In genomic region chr9:91768977-91769916, GRCh38 we compare ENCODE assay signal across 31 cellular contexts.
"Had no signal": no experiment of that assay in that cellular context is flagged by ENCODE, and none has a peak within 500 bp of the region (broad histone marks: within the 10 kb centered on the region; RNA-seq: fewer than 3 reads in every experiment).

No MANE protein-coding gene starts in this region.

- H3K27me3 ChIP-seq: ascending aorta, breast epithelium, cardiac muscle cell, gastroesophageal sphincter had no signal

- H3K4me3 ChIP-seq: ascending aorta, breast epithelium, cardiac muscle cell, coronary artery, esophagus squamous epithelium, gastroesophageal sphincter had no signal

- H3K4me3 Mint-ChIP-seq: activated CD4-positive, alpha-beta memory T cell treated with anti-CD3 and anti-CD28 coated beads, Interleukin-2, amount 10 ng/mL, durations not matched to agents 7 days and 5 days; activated CD4-positive, alpha-beta T cell treated with anti-CD3 and anti-CD28 coated beads, Interleukin-2, amount 10 ng/mL, durations not matched to agents 7 days and 5 days; activated naive CD4-positive, alpha-beta T cell treated with anti-CD3 and anti-CD28 coated beads, Interleukin-2, amount 10 ng/mL, durations not matched to agents 7 days and 5 days; activated naive CD8-positive, alpha-beta T cell treated with anti-CD3 and anti-CD28 coated beads, Interleukin-2, amount 10 ng/mL, durations not matched to agents 7 days and 5 days; activated T-cell treated with anti-CD3 and anti-CD28 coated beads, Interleukin-2, amount 50 U/mL, for 24 hours; activated T-cell treated with anti-CD3 and anti-CD28 coated beads, Interleukin-2, amount 50 U/mL, for 72 hours; brain; effector memory CD8-positive, alpha-beta T cell; T-helper 17 cell; WTC11 had no signal

- H3K4me1 ChIP-seq: ascending aorta, breast epithelium had no signal

- H3K9me3 Mint-ChIP-seq: activated CD4-positive, alpha-beta T cell treated with anti-CD3 and anti-CD28 coated beads, Interleukin-2, amount 10 ng/mL, durations not matched to agents 7 days and 5 days; activated naive CD4-positive, alpha-beta T cell treated with anti-CD3 and anti-CD28 coated beads, Interleukin-2, amount 10 ng/mL, durations not matched to agents 7 days and 5 days; effector memory CD8-positive, alpha-beta T cell had no signal

- H3K9me3 ChIP-seq: ascending aorta, breast epithelium, gastroesophageal sphincter had no signal

- H3K4me1 Mint-ChIP-seq: activated CD4-positive, alpha-beta memory T cell treated with anti-CD3 and anti-CD28 coated beads, Interleukin-2, amount 10 ng/mL, durations not matched to agents 7 days and 5 days; activated CD4-positive, alpha-beta T cell treated with anti-CD3 and anti-CD28 coated beads, Interleukin-2, amount 10 ng/mL, durations not matched to agents 7 days and 5 days; activated naive CD4-positive, alpha-beta T cell treated with anti-CD3 and anti-CD28 coated beads, Interleukin-2, amount 10 ng/mL, durations not matched to agents 7 days and 5 days; activated naive CD8-positive, alpha-beta T cell treated with anti-CD3 and anti-CD28 coated beads, Interleukin-2, amount 10 ng/mL, durations not matched to agents 7 days and 5 days; T-helper 17 cell had no signal

- H3K27ac Mint-ChIP-seq: activated CD4-positive, alpha-beta memory T cell treated with anti-CD3 and anti-CD28 coated beads, Interleukin-2, amount 10 ng/mL, durations not matched to agents 7 days and 5 days; activated CD4-positive, alpha-beta T cell treated with anti-CD3 and anti-CD28 coated beads, Interleukin-2, amount 10 ng/mL, durations not matched to agents 7 days and 5 days; activated naive CD4-positive, alpha-beta T cell treated with anti-CD3 and anti-CD28 coated beads, Interleukin-2, amount 10 ng/mL, durations not matched to agents 7 days and 5 days; activated naive CD4-positive, alpha-beta T cell treated with anti-CD3 and anti-CD28 coated beads, Interleukin-2, amount 50 U/mL, for 72 hours; activated naive CD8-positive, alpha-beta T cell treated with anti-CD3 and anti-CD28 coated beads, Interleukin-2, amount 10 ng/mL, durations not matched to agents 7 days and 5 days; activated T-cell treated with anti-CD3 and anti-CD28 coated beads, Interleukin-2, amount 50 U/mL, for 24 hours; activated T-cell treated with anti-CD3 and anti-CD28 coated beads, Interleukin-2, amount 50 U/mL, for 72 hours; effector memory CD8-positive, alpha-beta T cell; T-helper 17 cell; WTC11 had no signal

- ATAC-seq: activated naive CD4-positive, alpha-beta T cell treated with anti-CD3 and anti-CD28 coated beads, Interleukin-2, amount 50 U/mL, for 72 hours; activated T-cell treated with anti-CD3 and anti-CD28 coated beads, Interleukin-2, amount 50 U/mL, for 72 hours; effector memory CD8-positive, alpha-beta T cell; gastroesophageal sphincter; T-helper 17 cell; WTC11 had no signal

- H3K27ac ChIP-seq: ascending aorta, breast epithelium, cardiac muscle cell, coronary artery, epithelial cell of prostate, VCaP had no signal

- DNase-seq: activated CD4-positive, alpha-beta memory T cell treated with anti-CD3 and anti-CD28 coated beads, Interleukin-2, amount 10 ng/mL, durations not matched to agents 7 days and 5 days; activated CD4-positive, alpha-beta T cell treated with anti-CD3 and anti-CD28 coated beads for 1 hour; activated CD4-positive, alpha-beta T cell treated with anti-CD3 and anti-CD28 coated beads for 4 hours; activated CD4-positive, alpha-beta T cell treated with anti-CD3 and anti-CD28 coated beads, Interleukin-2, amount 10 ng/mL, durations not matched to agents 7 days and 5 days; activated CD4-positive, alpha-beta T cell treated with anti-CD3 and anti-CD28 coated beads, Interleukin-2, amount 50 U/mL, for 4 hours; activated CD8-positive, alpha-beta memory T cell treated with anti-CD3 and anti-CD28 coated beads, Interleukin-2, amount 50 U/mL, for 48 hours; activated gamma-delta T cell; activated naive CD4-positive, alpha-beta T cell; activated naive CD4-positive, alpha-beta T cell treated with anti-CD3 and anti-CD28 coated beads, Interleukin-2, amount 10 ng/mL, durations not matched to agents 7 days and 5 days; activated naive CD8-positive, alpha-beta T cell treated with anti-CD3 and anti-CD28 coated beads, Interleukin-2, amount 10 ng/mL, durations not matched to agents 7 days and 5 days; activated T-cell treated with anti-CD3 and anti-CD28 coated beads for 4 hours; activated T-cell treated with anti-CD3 and anti-CD28 coated beads, Interleukin-2, amount 50 U/mL, for 24 hours; activated T-cell treated with anti-CD3 and anti-CD28 coated beads, Interleukin-2, amount 50 U/mL, for 72 hours; central memory CD4-positive, alpha-beta T cell; dermis blood vessel endothelial cell; effector CD4-positive, alpha-beta T cell; effector memory CD8-positive, alpha-beta T cell; esophagus squamous epithelium; foreskin melanocyte; T-helper 1 cell; T-helper 17 cell had no signal

- H3K36me3 ChIP-seq: ascending aorta, breast epithelium, cardiac muscle cell, esophagus squamous epithelium, gastroesophageal sphincter had no signal

- H3K36me3 Mint-ChIP-seq: activated naive CD4-positive, alpha-beta T cell treated with anti-CD3 and anti-CD28 coated beads, Interleukin-2, amount 10 ng/mL, durations not matched to agents 7 days and 5 days; activated naive CD4-positive, alpha-beta T cell treated with anti-CD3 and anti-CD28 coated beads, Interleukin-2, amount 50 U/mL, for 72 hours; activated naive CD8-positive, alpha-beta T cell treated with anti-CD3 and anti-CD28 coated beads, Interleukin-2, amount 10 ng/mL, durations not matched to agents 7 days and 5 days; brain had no signal
